In the genomic region with DNA sequence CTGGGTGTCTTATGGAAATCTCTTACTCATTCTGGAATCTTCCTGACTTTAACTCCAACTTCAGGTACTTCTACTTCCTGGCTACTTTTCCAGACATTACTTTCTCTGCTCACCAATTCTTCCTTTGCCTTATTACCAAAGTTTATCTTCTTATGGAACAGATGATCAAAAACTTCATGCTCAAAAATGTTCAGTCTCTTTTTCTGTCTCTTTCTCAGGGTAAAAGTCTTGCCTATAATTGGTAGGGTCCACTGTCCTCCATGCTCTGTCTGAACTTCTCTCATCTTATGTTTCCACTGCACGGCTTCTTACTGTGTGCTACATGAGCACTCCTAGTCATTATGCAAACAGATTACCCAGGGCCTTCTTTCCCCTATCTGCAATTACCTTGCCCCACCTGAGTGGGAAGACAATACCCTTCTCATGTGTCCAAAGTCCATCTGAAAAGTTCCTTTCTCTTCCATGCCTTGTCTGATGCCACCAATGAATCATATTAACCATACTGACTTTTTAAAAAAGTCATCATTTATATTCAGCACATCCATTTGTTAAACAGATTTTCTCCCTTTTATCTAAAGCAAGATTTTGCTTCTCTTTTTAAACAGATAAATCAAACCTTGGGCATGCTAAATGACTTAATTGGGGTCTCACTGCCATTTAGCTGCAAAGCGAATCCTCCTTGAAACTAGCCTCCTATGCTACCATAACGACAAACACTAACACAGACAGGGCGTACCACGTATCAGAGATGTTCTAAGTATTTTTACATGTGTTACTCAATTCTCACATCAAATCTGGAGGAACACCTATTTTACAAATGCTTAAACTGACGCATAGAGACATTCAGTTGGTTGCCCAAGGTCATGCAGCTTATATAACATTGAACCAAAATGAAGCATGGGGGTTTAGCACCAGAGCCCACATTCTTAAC, we compare ENCODE assay signal across 24 cellular contexts. TPM values are rescaled to one million over a fixed set of nuclear protein-coding genes. Genes with fewer than 3 reads are reported as not detected.
A peak's percentile ranks its signal among the peaks of the same experiment; 100 is the strongest.
DNase-seq lines count a peak whose midpoint lies in the region; ATAC-seq and TF ChIP-seq lines count a peak whose summit lies in the region.
"Had no signal": no experiment of that assay in that cellular context is flagged by ENCODE, and none has a peak within 500 bp of the region (broad histone marks: within the 10 kb centered on the region; RNA-seq: fewer than 3 reads in every experiment).

No MANE protein-coding gene starts in this region.

- H3K4me1 Mint-ChIP-seq in Calu3 (ENCODE audit: low read depth, unreplicated experiment) (peaks cover 21% of the 10 kb centered on the region), osteocyte (ENCODE audit: unreplicated experiment) (peaks cover 20% of the 10 kb centered on the region)
- H3K4me1 Mint-ChIP-seq: activated CD8-positive, alpha-beta memory T cell treated with anti-CD3 and anti-CD28 coated beads, Interleukin-2, amount 10 ng/mL, durations not matched to agents 7 days and 5 days; stimulated activated effector memory CD8-positive, alpha-beta T cell treated with anti-CD3 and anti-CD28 coated beads, Interleukin-12 subunit alpha, Interleukin-12 subunit beta, amount 100 ng/mL, for 72 hours; T-helper 17 cell had no signal

- H2AFZ ChIP-seq in IMR-90 (replicated peaks; ENCODE audit: low read length, poor library complexity) = no peak overlapping the region
- H2AFZ ChIP-seq: neural progenitor cell had no signal

- TF ChIP-seq CTCF in Calu3 (IDR thresholded peaks at IDR 0.05; ENCODE audit: unreplicated experiment) (no peak), IMR-90 (conservative IDR thresholded peaks at IDR 0.05; ENCODE audit: low read depth, low read length) (no peak), colonic mucosa (IDR thresholded peaks at IDR 0.05) (no peak), osteocyte (IDR thresholded peaks at IDR 0.05) (no peak)

- H3K14ac ChIP-seq in IMR-90 (replicated peaks; ENCODE audit: low read depth, low read length) = no peak overlapping the region

- H3K9me3 ChIP-seq in IMR-90 (ENCODE audit: control insufficient read depth, insufficient read depth, low read length) (no peaks in the 10 kb centered on the region), colonic mucosa (no peaks in the 10 kb centered on the region)

- no peak overlapping the region for H3K56ac ChIP-seq in IMR-90 (ENCODE audit: extremely low read depth, insufficient read depth, low read length)

- H3K27me3 Mint-ChIP-seq in Calu3 (ENCODE audit: unreplicated experiment) = no peaks in the 10 kb centered on the region
- no peaks in the 10 kb centered on the region for H3K27me3 Mint-ChIP-seq in osteocyte (ENCODE audit: unreplicated experiment)
- H3K27me3 Mint-ChIP-seq: activated CD8-positive, alpha-beta memory T cell treated with anti-CD3 and anti-CD28 coated beads, Interleukin-2, amount 10 ng/mL, durations not matched to agents 7 days and 5 days; T-helper 17 cell had no signal

- intact Hi-C loops in Calu3 (cut with micrococcal nuclease; ENCODE audit: unreplicated experiment) = no loop called here
- intact Hi-C loops in IMR-90 (cut with micrococcal nuclease) = no loop called here
- intact Hi-C loops in colonic mucosa (cut with DNase I) = no loop called here

- no peak overlapping the region for H2AK9ac ChIP-seq in IMR-90 (replicated peaks; ENCODE audit: low read depth, low read length, poor library complexity)

- no peak overlapping the region for H2BK15ac ChIP-seq in IMR-90 (ENCODE audit: low read depth, low read length)

- H3K36me3 ChIP-seq in IMR-90 (ENCODE audit: control insufficient read depth, insufficient read depth, low read length) (no peaks in the 10 kb centered on the region), colonic mucosa (no peaks in the 10 kb centered on the region)
- H3K36me3 ChIP-seq: neural progenitor cell had no signal

- 0 out of 2 replicates have a peak overlapping the region, but pooled peaks have one; percentile 7 for H2BK20ac ChIP-seq in IMR-90 (ENCODE audit: low read depth, low read length)

- H2BK120ac ChIP-seq in IMR-90 (ENCODE audit: low read depth, low read length) = no peak overlapping the region

- ATAC-seq in IMR-90 (ENCODE audit: low read depth) = no peak
- ATAC-seq in HG03039 (IDR thresholded peaks at IDR 0.05; ENCODE audit: unreplicated experiment) = no peak
- ATAC-seq: activated CD4-positive, CD25-positive, alpha-beta regulatory T cell treated with anti-CD3 and anti-CD28 coated beads, Interleukin-2, amount 50 U/mL, for 24 hours; activated CD8-positive, alpha-beta memory T cell treated with anti-CD3 and anti-CD28 coated beads, Interleukin-2, amount 10 ng/mL, durations not matched to agents 7 days and 5 days; stimulated activated effector memory CD8-positive, alpha-beta T cell treated with anti-CD3 and anti-CD28 coated beads, Interleukin-12 subunit alpha, Interleukin-12 subunit beta, amount 100 ng/mL, for 72 hours; T-helper 17 cell had no signal

- H4K5ac ChIP-seq in IMR-90 (ENCODE audit: low read depth, low read length) = no peak overlapping the region

- CTCF ChIA-PET in Calu3 (lab: Charles Lee) = no interaction called here
- CTCF ChIA-PET in IMR-90 (lab: Yijun Ruan, JAX) = no interaction called here

- no CpG with 5 or more reads among the region's 6 CpGs for WGBS in IMR-90 (ENCODE audit: extremely low coverage in 2 of 2, insufficient read length in 1 of 2), 2 experiments

- H3K4me3 Mint-ChIP-seq in Calu3 (ENCODE audit: low read depth, unreplicated experiment) (peak overlapping the region; percentile 44), osteocyte (ENCODE audit: unreplicated experiment) (no peak overlapping the region)
- H3K4me3 Mint-ChIP-seq: activated CD8-positive, alpha-beta memory T cell treated with anti-CD3 and anti-CD28 coated beads, Interleukin-2, amount 10 ng/mL, durations not matched to agents 7 days and 5 days; neural progenitor cell; stimulated activated effector memory CD8-positive, alpha-beta T cell treated with anti-CD3 and anti-CD28 coated beads, Interleukin-12 subunit alpha, Interleukin-12 subunit beta, amount 100 ng/mL, for 72 hours; T-helper 17 cell had no signal

- dilution Hi-C loops in IMR-90 (cut with HindIII; ENCODE audit: low sequenced_read_pairs, unreplicated experiment) = no loop called here

- no peak overlapping the region for H4K91ac ChIP-seq in IMR-90 (ENCODE audit: insufficient read depth, low read depth, low read length)

- H3K27ac Mint-ChIP-seq in Calu3 (ENCODE audit: unreplicated experiment) (peak overlapping the region; percentile 92), osteocyte (ENCODE audit: unreplicated experiment) (peak overlapping the region; percentile 8)
- H3K27ac Mint-ChIP-seq: activated CD8-positive, alpha-beta memory T cell treated with anti-CD3 and anti-CD28 coated beads, Interleukin-2, amount 10 ng/mL, durations not matched to agents 7 days and 5 days; immature natural killer cell; neural progenitor cell; stimulated activated effector memory CD8-positive, alpha-beta T cell treated with anti-CD3 and anti-CD28 coated beads, Interleukin-12 subunit alpha, Interleukin-12 subunit beta, amount 100 ng/mL, for 72 hours; T-helper 17 cell had no signal

- H3K18ac ChIP-seq in IMR-90 (ENCODE audit: low read depth, low read length) = no peak overlapping the region; the same call in 1 of the 2 replicates

- no peaks in the 10 kb centered on the region for H3K9me1 ChIP-seq in IMR-90 (ENCODE audit: insufficient read depth, low read length)

- H2AK5ac ChIP-seq in IMR-90 (ENCODE audit: low read depth, low read length) = no peak overlapping the region

- no peak overlapping the region for H3K23ac ChIP-seq in IMR-90 (ENCODE audit: low read depth, low read length)

- H3K79me1 ChIP-seq in IMR-90 (ENCODE audit: low read depth in 1 of 2, low read length in 2 of 2) = peaks cover 0 to 5% of the 10 kb centered on the region in 2 experiments; a peak in 2 of 4 replicates

- H3K27me3 ChIP-seq in IMR-90 (ENCODE audit: control insufficient read depth, insufficient read depth, low read length) = no peaks in the 10 kb centered on the region
- no peaks in the 10 kb centered on the region for H3K27me3 ChIP-seq in colonic mucosa
- H3K27me3 ChIP-seq: neural progenitor cell had no signal

- H3K4ac ChIP-seq in IMR-90 (ENCODE audit: low read depth, low read length) = no peak overlapping the region

- no TSS peak for BruUV-seq in Calu3 (replicated peaks; lab: Mats Ljungman, UMichigan)
- BruUV-seq in IMR-90 (replicated peaks; lab: Mats Ljungman, UMichigan) = no TSS peak

- H3K4me3 ChIP-seq in IMR-90 (ENCODE audit: insufficient read depth, low read depth, low read length) = no peak overlapping the region
- no peak overlapping the region for H3K4me3 ChIP-seq in colonic mucosa
- H3K4me3 ChIP-seq: neural progenitor cell, skin epidermis had no signal

- H3K9me3 Mint-ChIP-seq in Calu3 (ENCODE audit: low read depth, unreplicated experiment) (no peaks in the 10 kb centered on the region), osteocyte (ENCODE audit: unreplicated experiment) (no peaks in the 10 kb centered on the region)
- H3K9me3 Mint-ChIP-seq: neural progenitor cell had no signal

- H4K8ac ChIP-seq in IMR-90 (ENCODE audit: low read depth in 2 of 2, low read length in 2 of 2) = no peak overlapping the region

- DNase-seq in Calu3 (peak; percentile 7), IMR-90 (no peak), colonic mucosa (peak; percentile 46), osteocyte (ENCODE audit: extremely low spot score, unreplicated experiment) (no peak), NCI-H2081 (lab: John Stamatoyannopoulos, UW) (no peak), SIG-M5 treated with dmso at 0.1 percent for 504 hours (lab: John Stamatoyannopoulos, UW; ENCODE audit: unreplicated experiment) (no peak), substantia nigra (lab: John Stamatoyannopoulos, UW) (no peak)
- DNase-seq: activated CD8-positive, alpha-beta memory T cell treated with anti-CD3 and anti-CD28 coated beads, Interleukin-2, amount 10 ng/mL, durations not matched to agents 7 days and 5 days; activated effector memory CD4-positive, alpha-beta T cell treated with anti-CD3 and anti-CD28 coated beads, Interleukin-2, amount 50 U/mL, for 16 hours; aorta; cortex of kidney; erythroblast; glutamatergic neuron; immature natural killer cell; Karpas-422; NCI-H510A treated with DMSO at 0.1 percent for 48 hours; T-helper 17 cell had no signal

- no peaks in the 10 kb centered on the region for H4K20me1 ChIP-seq in IMR-90 (ENCODE audit: insufficient read depth, low read length)

- H3K4me1 ChIP-seq in IMR-90 (ENCODE audit: control insufficient read depth, insufficient read depth, low read length) = no peaks in the 10 kb centered on the region; the same call in 1 of the 2 replicates
- H3K4me1 ChIP-seq in colonic mucosa = no peaks in the 10 kb centered on the region
- H3K4me1 ChIP-seq: neural progenitor cell had no signal

- H3K4me2 ChIP-seq in IMR-90 (ENCODE audit: low read depth, low read length) = no peak overlapping the region
- H3K4me2 ChIP-seq: neural progenitor cell had no signal

- H3K27ac ChIP-seq in IMR-90 (ENCODE audit: insufficient read depth, low read length) (no peak overlapping the region), colonic mucosa (peak overlapping the region; percentile 63), substantia nigra (ENCODE audit: low read depth, low read length, poor library complexity, severe bottlenecking) (no peak overlapping the region)
- H3K27ac ChIP-seq: HL-60, neural progenitor cell, RWPE1 had no signal

- H3K36me3 Mint-ChIP-seq in Calu3 (ENCODE audit: insufficient read depth, unreplicated experiment) (no peaks in the 10 kb centered on the region), osteocyte (ENCODE audit: unreplicated experiment) (peaks cover 4% of the 10 kb centered on the region)
- H3K36me3 Mint-ChIP-seq: activated CD8-positive, alpha-beta memory T cell treated with anti-CD3 and anti-CD28 coated beads, Interleukin-2, amount 10 ng/mL, durations not matched to agents 7 days and 5 days; immature natural killer cell; neural progenitor cell; stimulated activated effector memory CD8-positive, alpha-beta T cell treated with anti-CD3 and anti-CD28 coated beads, Interleukin-12 subunit alpha, Interleukin-12 subunit beta, amount 100 ng/mL, for 72 hours had no signal

- TF ChIP-seq POLR2A in IMR-90 (IDR thresholded peaks at IDR 0.05; ENCODE audit: low read depth, low read length) = no peak

- H3K9ac ChIP-seq in IMR-90 (ENCODE audit: low read depth, low read length) (no peak overlapping the region), colonic mucosa (ENCODE audit: low read depth in 2 of 2, low read length in 2 of 2) (no peak overlapping the region)
- H3K9ac ChIP-seq: neural progenitor cell had no signal

- in situ Hi-C loops in IMR-90 (cut with MboI; ENCODE audit: low sequenced_read_pairs) = no loop called here

- POLR2A ChIA-PET in IMR-90 (lab: Charles Lee; ENCODE audit: unreplicated experiment) = no interaction called here

- TF ChIP-seq RAD21 in IMR-90 (IDR thresholded peaks at IDR 0.05; ENCODE audit: low read length) = no peak

- H2BK5ac ChIP-seq in IMR-90 (ENCODE audit: low read depth, low read length, poor library complexity, severe bottlenecking) = no peak overlapping the region

RNA-seq across cellular contexts. Expression of gene SEMA3C, which starts 48.8 kb away (rescaled TPM):
- 61.1 and 67.7 TPM in 2 replicates for total RNA-seq in Calu3 (2022)
- total RNA-seq in IMR-90 (2012; rRNA removed) = 97.1 and 116 TPM in 2 replicates
- polyA plus RNA-seq in IMR-90 (2012; rRNA removed) = 19.3 and 21.2 TPM in 2 replicates
- polyA plus RNA-seq in IMR-90 (2012; cell fraction: cytosol; rRNA removed) = 9.7 and 16.1 TPM in 2 replicates
- polyA plus RNA-seq in IMR-90 (2012; cell fraction: nucleus; rRNA removed; ENCODE audit: low replicate concordance) = 8.7 and 33.3 TPM in 2 replicates
- 100 to 1,000 TPM in 1 of 2 donors, 10 to 100 TPM in 1; 41.9 to 103 TPM for total RNA-seq in colonic mucosa
- 74.1 and 77.5 TPM in 2 replicates for total RNA-seq in osteocyte
- total RNA-seq: activated CD8-positive, alpha-beta memory T cell treated with anti-CD3 and anti-CD28 coated beads, Interleukin-2, amount 10 ng/mL, durations not matched to agents 7 days and 5 days had no signal

Comparison
In these comparisons a context has a peak if more than half of its experiments do, and no peak if none do; other contexts are left out.
1. DNase-seq: peak in Calu3 (single experiment) and colonic mucosa (single experiment); none in IMR-90 (single experiment), osteocyte (single experiment), NCI-H2081 (0 of 2), SIG-M5 treated with dmso at 0.1 percent for 504 hours (single experiment) and substantia nigra (0 of 49).